ENCODE assay signal across 9 cellular contexts in genomic region chr1:153648000-153648643, GRCh38. TPM values are rescaled to one million over a fixed set of nuclear protein-coding genes. Genes with fewer than 3 reads are reported as not detected.
DNase-seq lines count a peak whose midpoint lies in the region; ATAC-seq and TF ChIP-seq lines count a peak whose summit lies in the region.
"Had no signal": no experiment of that assay in that cellular context is flagged by ENCODE, and none has a peak within 500 bp of the region (broad histone marks: within the 10 kb centered on the region; RNA-seq: fewer than 3 reads in every experiment).

No MANE protein-coding gene starts in this region.

- no peak overlapping the region for H3K4me2 ChIP-seq in smooth muscle cell
- no peak overlapping the region for H3K4me2 ChIP-seq in GM23248 (ENCODE audit: unreplicated experiment)

- H3K27me3 ChIP-seq in thymus (ENCODE audit: control insufficient read depth, insufficient read depth): no peaks in the 10 kb centered on the region
- H3K27me3 ChIP-seq in smooth muscle cell (ENCODE audit: low read depth): no peaks in the 10 kb centered on the region
- H3K27me3 ChIP-seq in GM23248 (replicated peaks; ENCODE audit: insufficient read depth): no peaks in the 10 kb centered on the region

- in situ Hi-C loops in GM23248 (cut with MboI): no loop called here

- H2AFZ ChIP-seq in smooth muscle cell (ENCODE audit: low read depth) (no peak overlapping the region), GM23248 (no peak overlapping the region)

- H3K9ac ChIP-seq in smooth muscle cell (ENCODE audit: low read depth) (no peak overlapping the region), GM23248 (no peak overlapping the region)

- TF ChIP-seq CTCF in smooth muscle cell (IDR thresholded peaks at IDR 0.05; ENCODE audit: borderline replicate concordance, insufficient read depth, poor library complexity, severe bottlenecking): no peak

- H3F3A ChIP-seq in smooth muscle cell (ENCODE audit: low read depth): peaks cover 26% of the 10 kb centered on the region
- peaks cover 34% of the 10 kb centered on the region for H3F3A ChIP-seq in GM23248 (ENCODE audit: insufficient read depth)

- H3K4me3 ChIP-seq in thymus (ENCODE audit: low read length): no peak overlapping the region
- H3K4me3 ChIP-seq in smooth muscle cell: no peak overlapping the region
- H3K4me3 ChIP-seq in GM23248: no peak overlapping the region

- H3K79me2 ChIP-seq in smooth muscle cell (ENCODE audit: low read depth) (no peaks in the 10 kb centered on the region), GM23248 (ENCODE audit: insufficient read depth) (peaks cover 9% of the 10 kb centered on the region; the same call in 1 of the 2 replicates)

- DNase-seq in Right ventricle myocardium superior: peak; percentile 10
- no peak for DNase-seq in cardiac septum (ENCODE audit: low spot score)
- no peak for DNase-seq in smooth muscle cell (lab: John Stamatoyannopoulos, UW; ENCODE audit: unreplicated experiment)
- DNase-seq in GM23248: no peak
- DNase-seq: AML-193, NCI-H524 treated with DMSO at 0.1 percent for 48 hours had no signal

- 93% methylated on average over 10 of the region's 10 CpGs for WGBS in thymus
- 92% methylated on average over 10 of the region's 10 CpGs for WGBS in smooth muscle cell (ENCODE audit: low lambda C conversion rate)
- WGBS in GM23248 (ENCODE audit: low coverage in 1 of 2, low lambda C conversion rate in 2 of 2, missing lambda C conversion rate in 2 of 2), 2 experiments: 81% methylated on average over 10 of the region's 10 CpGs

- ATAC-seq in Right ventricle myocardium superior (ENCODE audit: poor library complexity) (no peak), esophagus mucosa (peak; percentile 24)

- H3K9me2 ChIP-seq in GM23248 (ENCODE audit: insufficient read depth): no peaks in the 10 kb centered on the region

- peaks cover 19% of the 10 kb centered on the region for H3K4me1 ChIP-seq in thymus (ENCODE audit: control insufficient read depth, insufficient read depth, low read length)
- no peaks in the 10 kb centered on the region for H3K4me1 ChIP-seq in smooth muscle cell (ENCODE audit: low read depth)
- H3K4me1 ChIP-seq in GM23248 (ENCODE audit: insufficient read depth): peaks cover 7% of the 10 kb centered on the region

- H3K36me3 ChIP-seq in thymus (ENCODE audit: control insufficient read depth, insufficient read depth): peaks cover 38% of the 10 kb centered on the region
- peaks cover 14% of the 10 kb centered on the region for H3K36me3 ChIP-seq in smooth muscle cell (ENCODE audit: low read depth)
- H3K36me3 ChIP-seq in GM23248 (ENCODE audit: low read depth): peaks cover 31% of the 10 kb centered on the region

- H4K20me1 ChIP-seq in smooth muscle cell (ENCODE audit: low read depth) (peaks cover 13% of the 10 kb centered on the region), GM23248 (ENCODE audit: insufficient read depth) (no peaks in the 10 kb centered on the region)

- intact Hi-C loops in Right ventricle myocardium superior (cut with DNase I) (no loop called here), cardiac septum (cut with DNase I) (no loop called here)

- no peaks in the 10 kb centered on the region for H3K9me3 ChIP-seq in thymus (ENCODE audit: control insufficient read depth)
- H3K9me3 ChIP-seq in smooth muscle cell (replicated peaks; ENCODE audit: low read depth): no peaks in the 10 kb centered on the region
- H3K9me3 ChIP-seq in GM23248 (ENCODE audit: low read depth): no peaks in the 10 kb centered on the region

- H3K27ac ChIP-seq in thymus (ENCODE audit: low read depth) (peak overlapping the region; percentile 42), smooth muscle cell (ENCODE audit: low read depth) (no peak overlapping the region), GM23248 (no peak overlapping the region)

RNA-seq across cellular contexts. Expression of gene SNAPIN, which starts 10.4 kb away (rescaled TPM):
- total RNA-seq in Right ventricle myocardium superior (57.2 TPM), cardiac septum (62.1 TPM), esophagus mucosa (32.0 TPM), smooth muscle cell (37.6 and 65.5 TPM in 2 replicates)
- polyA plus RNA-seq in thymus (48.2 TPM), smooth muscle cell (48.1 and 52.0 TPM in 2 replicates), GM23248 (2016; fragmentation: Nextera tagmentation; extraction: Ambion mirVana) (82.1 and 83.8 TPM in 2 replicates)
- total RNA-seq in GM23248 (2014; rRNA removed; shearing (Covaris generic)): 50.2 and 70.5 TPM in 2 replicates

RNA-seq across cellular contexts. Expression of gene CHTOP, which starts 14.3 kb away (rescaled TPM):
- total RNA-seq in Right ventricle myocardium superior: 68.1 TPM
- 90.4 TPM for total RNA-seq in cardiac septum
- total RNA-seq in esophagus mucosa: 44.0 TPM
- 111 TPM for polyA plus RNA-seq in thymus
- 47.8 and 48.1 TPM in 2 replicates for total RNA-seq in smooth muscle cell
- polyA plus RNA-seq in smooth muscle cell: 49.7 and 50.2 TPM in 2 replicates
- 26.9 and 37.8 TPM in 2 replicates for total RNA-seq in GM23248 (2014; rRNA removed; shearing (Covaris generic))
- 42.2 and 44.2 TPM in 2 replicates for polyA plus RNA-seq in GM23248 (2016; fragmentation: Nextera tagmentation; extraction: Ambion mirVana)

RNA-seq across cellular contexts. Expression of gene S100A1, which starts 19.9 kb away (rescaled TPM):
- 2,267 TPM for total RNA-seq in Right ventricle myocardium superior
- total RNA-seq in cardiac septum: 1,915 TPM
- total RNA-seq in esophagus mucosa: 0.44 TPM
- polyA plus RNA-seq in thymus: 3.4 TPM
- 8.3 TPM in 1 of 2 replicates, not detected in the other for total RNA-seq in smooth muscle cell
- 0.46 and 1.0 TPM in 2 replicates for polyA plus RNA-seq in smooth muscle cell
- total RNA-seq in GM23248 (2014; rRNA removed; shearing (Covaris generic)): not detected in 2 replicates
- 0.30 TPM in 1 of 2 replicates, not detected in the other for polyA plus RNA-seq in GM23248 (2016; fragmentation: Nextera tagmentation; extraction: Ambion mirVana)
- total RNA-seq: osteocyte had no signal

RNA-seq across cellular contexts. Expression of gene S100A13, which starts 20.8 kb away (rescaled TPM):
- total RNA-seq in Right ventricle myocardium superior (153 TPM), cardiac septum (200 TPM), esophagus mucosa (52.5 TPM), smooth muscle cell (150 and 158 TPM in 2 replicates)
- polyA plus RNA-seq in thymus (96.1 TPM), smooth muscle cell (474 and 498 TPM in 2 replicates), GM23248 (2016; fragmentation: Nextera tagmentation; extraction: Ambion mirVana) (540 and 552 TPM in 2 replicates)
- 127 and 159 TPM in 2 replicates for total RNA-seq in GM23248 (2014; rRNA removed; shearing (Covaris generic))

RNA-seq across cellular contexts. Expression of gene ILF2, which starts 22.7 kb away (rescaled TPM):
- total RNA-seq in Right ventricle myocardium superior (55.3 TPM), cardiac septum (76.5 TPM), esophagus mucosa (131 TPM), smooth muscle cell (201 and 206 TPM in 2 replicates)
- polyA plus RNA-seq in thymus (91.2 TPM), smooth muscle cell (194 and 241 TPM in 2 replicates), GM23248 (2016; fragmentation: Nextera tagmentation; extraction: Ambion mirVana) (174 and 178 TPM in 2 replicates)
- total RNA-seq in GM23248 (2014; rRNA removed; shearing (Covaris generic)): 176 and 180 TPM in 2 replicates

Comparison
In these comparisons a context has a peak if more than half of its experiments do, and no peak if none do; other contexts are left out.
1. RNA of gene S100A1, which starts 19.9 kb away (total RNA-seq): 2,267 TPM in Right ventricle myocardium superior (single experiment) and 1,915 TPM in cardiac septum (single experiment); 8.3 TPM in smooth muscle cell, 0.44 TPM in esophagus mucosa (single experiment) and not detected in GM23248; every median in the first group is over 100 times any median in the second.